Comparison of ENCODE assay signal across 8 cellular contexts in the genomic region with DNA sequence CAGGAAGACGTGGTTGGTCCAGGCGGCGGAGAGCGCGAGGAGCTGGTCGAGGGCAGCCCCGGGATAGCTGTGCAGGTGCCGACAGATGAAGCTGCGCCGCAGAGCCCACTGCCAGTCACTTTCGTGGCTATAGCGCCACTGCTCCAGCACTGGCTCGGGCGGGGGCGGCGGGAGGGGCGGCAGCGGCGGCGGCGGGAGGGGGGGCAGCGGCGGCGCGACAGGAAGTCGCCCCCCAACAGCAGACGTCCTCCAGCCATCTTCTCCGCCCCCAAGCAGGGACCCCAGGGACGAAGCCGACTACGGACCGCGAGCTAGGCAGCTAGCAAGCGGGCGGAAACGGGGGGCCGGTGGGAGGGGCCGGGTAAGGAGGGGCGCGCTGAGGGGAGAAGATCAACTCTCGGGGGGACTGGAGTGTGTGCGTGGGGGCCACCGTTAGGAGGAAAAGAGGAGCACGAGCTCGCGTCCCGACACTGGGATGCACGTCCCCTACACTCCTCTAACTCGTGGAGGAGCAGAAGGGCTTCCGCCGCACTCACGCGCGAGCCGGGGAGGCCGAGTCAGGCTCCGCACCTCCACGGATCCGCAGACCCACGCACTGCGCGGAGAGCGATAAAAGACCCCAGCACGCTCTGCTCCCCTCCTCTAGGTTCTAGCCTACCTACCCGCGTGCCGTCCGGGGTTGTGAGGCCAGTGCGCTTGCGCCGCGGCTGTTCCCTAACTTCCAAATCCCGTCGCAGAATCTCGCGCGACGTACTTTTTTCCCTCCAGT. TPM values are rescaled to one million over a fixed set of nuclear protein-coding genes. Genes with fewer than 3 reads are reported as not detected.
DNase-seq lines count a peak whose midpoint lies in the region; ATAC-seq and TF ChIP-seq lines count a peak whose summit lies in the region.

A gene (minus strand): TSS at position 686 of the 769 bp plus-strand sequence.

- DNase-seq in AG08395 (ENCODE audit: low spot score), result peak; percentile 85
- peak; percentile 80 for DNase-seq in NCI-H345 treated with DMSO at 0.1 percent for 48 hours (lab: John Stamatoyannopoulos, UW; ENCODE audit: unreplicated experiment)
- peak; percentile 89 to 92 for DNase-seq in activated CD4-positive, alpha-beta T cell treated with anti-CD3 and anti-CD28 coated beads, Interleukin-2, amount 50 U/mL, for 48 hours
- peak; percentile 83 to 88 for DNase-seq in dermis microvascular lymphatic vessel endothelial cell (ENCODE audit: low read depth in 2 of 2)
- DNase-seq in lung (ENCODE audit: low spot score), result peak; percentile 89
- DNase-seq in stimulated activated CD4-positive, alpha-beta T cell treated with anti-CD3 and anti-CD28 coated beads, TNF-alpha, amount 100 ng/mL, for 4 hours (ENCODE audit: low read depth in 3 of 3), result peak; percentile 69 to 82 (median 81)

- peak within 1 kb of the TSS; percentile 84 to 94 for H3K27ac ChIP-seq in lung (ENCODE audit: low read depth in 1 of 2, low read length in 1 of 2)

- H3K27me3 ChIP-seq in lung (ENCODE audit: control insufficient read depth, insufficient read depth), result no peaks in the 10 kb centered on the region

- WGBS in lung, 2 donors, result 0 to 31% methylated on average over 30 to 78 of the region's 78 CpGs

- no peak for TF ChIP-seq CTCF in lung (IDR thresholded peaks at IDR 0.05; ENCODE audit: control extremely low read depth, extremely low read depth)

- H3K9me3 ChIP-seq in lung (ENCODE audit: control insufficient read depth in 2 of 2, insufficient read depth in 1 of 2, low read length in 1 of 2), result no peaks in the 10 kb centered on the region

- H3K36me3 ChIP-seq in lung (ENCODE audit: control insufficient read depth in 2 of 2, insufficient read depth in 2 of 2, low read length in 2 of 2), result peaks cover 0 to 2% of the 10 kb centered on the region in 2 donors

- peaks cover 0 to 2% of the 10 kb centered on the region in 2 donors for H3K4me1 ChIP-seq in lung (ENCODE audit: control insufficient read depth in 2 of 2, insufficient read depth in 2 of 2, low read length in 2 of 2)

- ATAC-seq in GM19023 (IDR thresholded peaks at IDR 0.05; ENCODE audit: unreplicated experiment), result peak; percentile 73
- peak; percentile 80 for ATAC-seq in HG03196 (IDR thresholded peaks at IDR 0.05; ENCODE audit: unreplicated experiment)
- ATAC-seq in lung (ENCODE audit: insufficient read depth, low FRiP score), result peak; percentile 96

- peak within 1 kb of the TSS; percentile 69 for H3K4me3 ChIP-seq in lung

RNA-seq across cellular contexts. Expression of the gene that starts here (rescaled TPM):
- 3.1 and 4.4 TPM in 2 replicates for total RNA-seq in dermis microvascular lymphatic vessel endothelial cell
- 1 to 10 TPM; 7.2 to 9.6 TPM for total RNA-seq in lung
- polyA plus RNA-seq in lung, result 1 to 10 TPM; 4.1 to 5.7 TPM

Comparison
In these comparisons a context has a peak if more than half of its experiments do, and no peak if none do; other contexts are left out.
1. Peak in every context shown above with its lines: DNase-seq, ATAC-seq, H3K4me3 ChIP-seq and H3K27ac ChIP-seq.